ENCODE assay signal across 1 cellular context in the genomic region with DNA sequence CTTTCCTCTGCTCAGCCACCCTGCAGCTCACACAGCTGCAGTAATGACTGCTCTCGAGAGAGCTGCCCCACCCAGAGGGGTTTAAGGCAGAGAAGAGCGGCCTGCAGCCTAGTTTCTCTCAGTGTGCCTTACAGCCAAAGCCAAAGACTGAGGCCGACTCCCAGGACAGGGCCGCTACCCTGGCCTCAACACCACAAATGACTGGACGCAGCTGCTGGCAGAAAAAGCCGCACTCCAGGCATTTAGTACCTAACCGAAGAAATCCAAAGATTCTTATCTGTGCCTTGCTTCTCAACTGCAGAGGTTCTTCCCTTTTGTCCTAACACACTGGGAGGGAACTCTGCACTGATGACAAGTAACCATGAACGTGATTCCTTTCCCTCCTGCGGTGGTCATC.
TF ChIP-seq lines count a peak whose summit lies in the region.

No MANE protein-coding gene starts in this region.

TF ChIP-seq in HepG2, 621 proteins besides CTCF, POLR2A, EP300 and RAD21 (continued from another document):
- TF ChIP-seq, protein P1, sequence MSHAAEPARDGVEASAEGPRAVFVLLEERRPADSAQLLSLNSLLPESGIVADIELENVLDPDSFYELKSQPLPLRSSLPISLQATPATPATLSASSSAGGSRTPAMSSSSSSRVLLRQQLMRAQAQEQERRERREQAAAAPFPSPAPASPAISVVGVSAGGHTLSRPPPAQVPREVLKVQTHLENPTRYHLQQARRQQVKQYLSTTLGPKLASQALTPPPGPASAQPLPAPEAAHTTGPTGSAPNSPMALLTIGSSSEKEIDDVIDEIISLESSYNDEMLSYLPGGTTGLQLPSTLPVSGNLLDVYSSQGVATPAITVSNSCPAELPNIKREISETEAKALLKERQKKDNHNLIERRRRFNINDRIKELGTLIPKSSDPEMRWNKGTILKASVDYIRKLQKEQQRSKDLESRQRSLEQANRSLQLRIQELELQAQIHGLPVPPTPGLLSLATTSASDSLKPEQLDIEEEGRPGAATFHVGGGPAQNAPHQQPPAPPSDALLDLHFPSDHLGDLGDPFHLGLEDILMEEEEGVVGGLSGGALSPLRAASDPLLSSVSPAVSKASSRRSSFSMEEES (CRISPR knock-in tag; IDR thresholded peaks at IDR 0.05) = no peak
- TF ChIP-seq, protein P2, sequence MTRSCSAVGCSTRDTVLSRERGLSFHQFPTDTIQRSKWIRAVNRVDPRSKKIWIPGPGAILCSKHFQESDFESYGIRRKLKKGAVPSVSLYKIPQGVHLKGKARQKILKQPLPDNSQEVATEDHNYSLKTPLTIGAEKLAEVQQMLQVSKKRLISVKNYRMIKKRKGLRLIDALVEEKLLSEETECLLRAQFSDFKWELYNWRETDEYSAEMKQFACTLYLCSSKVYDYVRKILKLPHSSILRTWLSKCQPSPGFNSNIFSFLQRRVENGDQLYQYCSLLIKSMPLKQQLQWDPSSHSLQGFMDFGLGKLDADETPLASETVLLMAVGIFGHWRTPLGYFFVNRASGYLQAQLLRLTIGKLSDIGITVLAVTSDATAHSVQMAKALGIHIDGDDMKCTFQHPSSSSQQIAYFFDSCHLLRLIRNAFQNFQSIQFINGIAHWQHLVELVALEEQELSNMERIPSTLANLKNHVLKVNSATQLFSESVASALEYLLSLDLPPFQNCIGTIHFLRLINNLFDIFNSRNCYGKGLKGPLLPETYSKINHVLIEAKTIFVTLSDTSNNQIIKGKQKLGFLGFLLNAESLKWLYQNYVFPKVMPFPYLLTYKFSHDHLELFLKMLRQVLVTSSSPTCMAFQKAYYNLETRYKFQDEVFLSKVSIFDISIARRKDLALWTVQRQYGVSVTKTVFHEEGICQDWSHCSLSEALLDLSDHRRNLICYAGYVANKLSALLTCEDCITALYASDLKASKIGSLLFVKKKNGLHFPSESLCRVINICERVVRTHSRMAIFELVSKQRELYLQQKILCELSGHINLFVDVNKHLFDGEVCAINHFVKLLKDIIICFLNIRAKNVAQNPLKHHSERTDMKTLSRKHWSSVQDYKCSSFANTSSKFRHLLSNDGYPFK (CRISPR knock-in tag; IDR thresholded peaks at IDR 0.05; ENCODE audit: borderline replicate concordance) = 0 out of 2 replicates have a peak, but pooled peaks have one; percentile 24
- TF ChIP-seq ZNF274 (CRISPR knock-in tag; IDR thresholded peaks at IDR 0.05) (peak; percentile 59; the same call in 1 of the 2 replicates), ZNF747 (CRISPR knock-in tag; IDR thresholded peaks at IDR 0.05; ENCODE audit: borderline replicate concordance) (0 out of 2 replicates have a peak, but pooled peaks have one; percentile 22), ZBTB1 (CRISPR knock-in tag; IDR thresholded peaks at IDR 0.05; ENCODE audit: borderline replicate concordance) (no peak), ZNF543 (CRISPR knock-in tag; IDR thresholded peaks at IDR 0.05) (no peak), ZNF235 (CRISPR knock-in tag; IDR thresholded peaks at IDR 0.05; ENCODE audit: borderline replicate concordance) (no peak), ARID2 (CRISPR knock-in tag; IDR thresholded peaks at IDR 0.05; ENCODE audit: borderline replicate concordance) (no peak), KLF9 (CRISPR knock-in tag; IDR thresholded peaks at IDR 0.05; ENCODE audit: low read depth) (no peak), GFI1 (CRISPR knock-in tag; IDR thresholded peaks at IDR 0.05; ENCODE audit: borderline replicate concordance) (0 out of 2 replicates have a peak, but pooled peaks have one; percentile 14), SOX5 (CRISPR knock-in tag; IDR thresholded peaks at IDR 0.05; ENCODE audit: borderline replicate concordance) (no peak), ZFX (CRISPR knock-in tag; IDR thresholded peaks at IDR 0.05; ENCODE audit: low read depth) (no peak; the same call in 1 of the 2 replicates), ZNF547 (CRISPR knock-in tag; IDR thresholded peaks at IDR 0.05) (peak; percentile 64; the same call in 1 of the 2 replicates), ZNF572 (CRISPR knock-in tag; IDR thresholded peaks at IDR 0.05) (no peak), SAFB2 (CRISPR knock-in tag; IDR thresholded peaks at IDR 0.05; ENCODE audit: borderline replicate concordance, low read depth) (no peak), ZBTB42 (CRISPR knock-in tag; IDR thresholded peaks at IDR 0.05) (no peak), ZNF772 (CRISPR knock-in tag; IDR thresholded peaks at IDR 0.05) (peak; percentile 32; the same call in 1 of the 2 replicates), HIVEP1 (CRISPR knock-in tag; IDR thresholded peaks at IDR 0.05) (no peak), HNF4A (CRISPR knock-in tag; IDR thresholded peaks at IDR 0.05) (peak; percentile 5; the same call in 1 of the 2 replicates), IKZF4 (CRISPR knock-in tag; IDR thresholded peaks at IDR 0.05; ENCODE audit: borderline replicate concordance, low read depth, not compliant biosample characterization) (no peak), BRCA1 (CRISPR knock-in tag; IDR thresholded peaks at IDR 0.05) (no peak), NONO (IDR thresholded peaks at IDR 0.05) (no peak), NONO (CRISPR knock-in tag; conservative IDR thresholded peaks at IDR 0.05) (no peak), MED1 (CRISPR knock-in tag; IDR thresholded peaks at IDR 0.05) (no peak)
- TF ChIP-seq, protein P3, sequence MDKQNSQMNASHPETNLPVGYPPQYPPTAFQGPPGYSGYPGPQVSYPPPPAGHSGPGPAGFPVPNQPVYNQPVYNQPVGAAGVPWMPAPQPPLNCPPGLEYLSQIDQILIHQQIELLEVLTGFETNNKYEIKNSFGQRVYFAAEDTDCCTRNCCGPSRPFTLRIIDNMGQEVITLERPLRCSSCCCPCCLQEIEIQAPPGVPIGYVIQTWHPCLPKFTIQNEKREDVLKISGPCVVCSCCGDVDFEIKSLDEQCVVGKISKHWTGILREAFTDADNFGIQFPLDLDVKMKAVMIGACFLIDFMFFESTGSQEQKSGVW (CRISPR knock-in tag; IDR thresholded peaks at IDR 0.05; ENCODE audit: borderline replicate concordance) = no peak
- TF ChIP-seq, protein P4, sequence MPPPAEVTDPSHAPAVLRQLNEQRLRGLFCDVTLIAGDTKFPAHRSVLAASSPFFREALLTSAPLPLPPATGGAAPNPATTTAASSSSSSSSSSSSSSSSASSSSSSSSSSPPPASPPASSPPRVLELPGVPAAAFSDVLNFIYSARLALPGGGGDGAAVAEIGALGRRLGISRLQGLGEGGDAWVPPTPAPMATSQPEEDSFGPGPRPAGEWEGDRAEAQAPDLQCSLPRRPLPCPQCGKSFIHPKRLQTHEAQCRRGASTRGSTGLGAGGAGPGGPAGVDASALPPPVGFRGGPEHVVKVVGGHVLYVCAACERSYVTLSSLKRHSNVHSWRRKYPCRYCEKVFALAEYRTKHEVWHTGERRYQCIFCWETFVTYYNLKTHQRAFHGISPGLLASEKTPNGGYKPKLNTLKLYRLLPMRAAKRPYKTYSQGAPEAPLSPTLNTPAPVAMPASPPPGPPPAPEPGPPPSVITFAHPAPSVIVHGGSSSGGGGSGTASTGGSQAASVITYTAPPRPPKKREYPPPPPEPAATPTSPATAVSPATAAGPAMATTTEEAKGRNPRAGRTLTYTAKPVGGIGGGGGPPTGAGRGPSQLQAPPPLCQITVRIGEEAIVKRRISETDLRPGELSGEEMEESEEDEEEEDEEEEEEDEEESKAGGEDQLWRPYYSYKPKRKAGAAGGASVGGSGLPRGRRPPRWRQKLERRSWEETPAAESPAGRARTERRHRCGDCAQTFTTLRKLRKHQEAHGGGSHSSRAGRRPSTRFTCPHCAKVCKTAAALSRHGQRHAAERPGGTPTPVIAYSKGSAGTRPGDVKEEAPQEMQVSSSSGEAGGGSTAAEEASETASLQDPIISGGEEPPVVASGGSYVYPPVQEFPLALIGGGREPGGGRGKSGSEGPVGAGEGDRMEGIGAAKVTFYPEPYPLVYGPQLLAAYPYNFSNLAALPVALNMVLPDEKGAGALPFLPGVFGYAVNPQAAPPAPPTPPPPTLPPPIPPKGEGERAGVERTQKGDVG (CRISPR knock-in tag; IDR thresholded peaks at IDR 0.05; ENCODE audit: borderline replicate concordance) = 0 out of 2 replicates have a peak, but pooled peaks have one; percentile 18
- TF ChIP-seq, protein P5, sequence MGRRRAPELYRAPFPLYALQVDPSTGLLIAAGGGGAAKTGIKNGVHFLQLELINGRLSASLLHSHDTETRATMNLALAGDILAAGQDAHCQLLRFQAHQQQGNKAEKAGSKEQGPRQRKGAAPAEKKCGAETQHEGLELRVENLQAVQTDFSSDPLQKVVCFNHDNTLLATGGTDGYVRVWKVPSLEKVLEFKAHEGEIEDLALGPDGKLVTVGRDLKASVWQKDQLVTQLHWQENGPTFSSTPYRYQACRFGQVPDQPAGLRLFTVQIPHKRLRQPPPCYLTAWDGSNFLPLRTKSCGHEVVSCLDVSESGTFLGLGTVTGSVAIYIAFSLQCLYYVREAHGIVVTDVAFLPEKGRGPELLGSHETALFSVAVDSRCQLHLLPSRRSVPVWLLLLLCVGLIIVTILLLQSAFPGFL (CRISPR knock-in tag; IDR thresholded peaks at IDR 0.05) = no peak
- TF ChIP-seq, protein P6, sequence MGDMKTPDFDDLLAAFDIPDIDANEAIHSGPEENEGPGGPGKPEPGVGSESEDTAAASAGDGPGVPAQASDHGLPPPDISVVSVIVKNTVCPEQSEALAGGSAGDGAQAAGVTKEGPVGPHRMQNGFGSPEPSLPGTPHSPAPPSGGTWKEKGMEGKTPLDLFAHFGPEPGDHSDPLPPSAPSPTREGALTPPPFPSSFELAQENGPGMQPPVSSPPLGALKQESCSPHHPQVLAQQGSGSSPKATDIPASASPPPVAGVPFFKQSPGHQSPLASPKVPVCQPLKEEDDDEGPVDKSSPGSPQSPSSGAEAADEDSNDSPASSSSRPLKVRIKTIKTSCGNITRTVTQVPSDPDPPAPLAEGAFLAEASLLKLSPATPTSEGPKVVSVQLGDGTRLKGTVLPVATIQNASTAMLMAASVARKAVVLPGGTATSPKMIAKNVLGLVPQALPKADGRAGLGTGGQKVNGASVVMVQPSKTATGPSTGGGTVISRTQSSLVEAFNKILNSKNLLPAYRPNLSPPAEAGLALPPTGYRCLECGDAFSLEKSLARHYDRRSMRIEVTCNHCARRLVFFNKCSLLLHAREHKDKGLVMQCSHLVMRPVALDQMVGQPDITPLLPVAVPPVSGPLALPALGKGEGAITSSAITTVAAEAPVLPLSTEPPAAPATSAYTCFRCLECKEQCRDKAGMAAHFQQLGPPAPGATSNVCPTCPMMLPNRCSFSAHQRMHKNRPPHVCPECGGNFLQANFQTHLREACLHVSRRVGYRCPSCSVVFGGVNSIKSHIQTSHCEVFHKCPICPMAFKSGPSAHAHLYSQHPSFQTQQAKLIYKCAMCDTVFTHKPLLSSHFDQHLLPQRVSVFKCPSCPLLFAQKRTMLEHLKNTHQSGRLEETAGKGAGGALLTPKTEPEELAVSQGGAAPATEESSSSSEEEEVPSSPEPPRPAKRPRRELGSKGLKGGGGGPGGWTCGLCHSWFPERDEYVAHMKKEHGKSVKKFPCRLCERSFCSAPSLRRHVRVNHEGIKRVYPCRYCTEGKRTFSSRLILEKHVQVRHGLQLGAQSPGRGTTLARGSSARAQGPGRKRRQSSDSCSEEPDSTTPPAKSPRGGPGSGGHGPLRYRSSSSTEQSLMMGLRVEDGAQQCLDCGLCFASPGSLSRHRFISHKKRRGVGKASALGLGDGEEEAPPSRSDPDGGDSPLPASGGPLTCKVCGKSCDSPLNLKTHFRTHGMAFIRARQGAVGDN (CRISPR knock-in tag; IDR thresholded peaks at IDR 0.05) = peak; percentile 67; the same call in 1 of the 2 replicates
- TF ChIP-seq, protein P7, sequence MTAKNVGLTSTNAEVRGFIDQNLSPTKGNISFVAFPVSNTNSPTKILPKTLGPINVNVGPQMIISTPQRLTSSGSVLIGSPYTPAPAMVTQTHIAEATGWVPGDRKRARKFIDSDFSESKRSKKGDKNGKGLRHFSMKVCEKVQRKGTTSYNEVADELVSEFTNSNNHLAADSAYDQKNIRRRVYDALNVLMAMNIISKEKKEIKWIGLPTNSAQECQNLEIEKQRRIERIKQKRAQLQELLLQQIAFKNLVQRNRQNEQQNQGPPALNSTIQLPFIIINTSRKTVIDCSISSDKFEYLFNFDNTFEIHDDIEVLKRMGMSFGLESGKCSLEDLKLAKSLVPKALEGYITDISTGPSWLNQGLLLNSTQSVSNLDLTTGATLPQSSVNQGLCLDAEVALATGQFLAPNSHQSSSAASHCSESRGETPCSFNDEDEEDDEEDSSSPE (CRISPR knock-in tag; IDR thresholded peaks at IDR 0.05) = 0 out of 2 replicates have a peak, but pooled peaks have one; percentile 14
- TF ChIP-seq, protein P8, sequence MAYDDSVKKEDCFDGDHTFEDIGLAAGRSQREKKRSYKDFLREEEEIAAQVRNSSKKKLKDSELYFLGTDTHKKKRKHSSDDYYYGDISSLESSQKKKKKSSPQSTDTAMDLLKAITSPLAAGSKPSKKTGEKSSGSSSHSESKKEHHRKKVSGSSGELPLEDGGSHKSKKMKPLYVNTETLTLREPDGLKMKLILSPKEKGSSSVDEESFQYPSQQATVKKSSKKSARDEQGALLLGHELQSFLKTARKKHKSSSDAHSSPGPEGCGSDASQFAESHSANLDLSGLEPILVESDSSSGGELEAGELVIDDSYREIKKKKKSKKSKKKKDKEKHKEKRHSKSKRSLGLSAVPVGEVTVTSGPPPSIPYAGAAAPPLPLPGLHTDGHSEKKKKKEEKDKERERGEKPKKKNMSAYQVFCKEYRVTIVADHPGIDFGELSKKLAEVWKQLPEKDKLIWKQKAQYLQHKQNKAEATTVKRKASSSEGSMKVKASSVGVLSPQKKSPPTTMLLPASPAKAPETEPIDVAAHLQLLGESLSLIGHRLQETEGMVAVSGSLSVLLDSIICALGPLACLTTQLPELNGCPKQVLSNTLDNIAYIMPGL (CRISPR knock-in tag; IDR thresholded peaks at IDR 0.05; ENCODE audit: borderline replicate concordance in 1 of 2, low read depth in 1 of 2) = peak in 1 of 2 experiments; percentile 55; a peak in 1 of 4 replicates
- TF ChIP-seq, protein P9, sequence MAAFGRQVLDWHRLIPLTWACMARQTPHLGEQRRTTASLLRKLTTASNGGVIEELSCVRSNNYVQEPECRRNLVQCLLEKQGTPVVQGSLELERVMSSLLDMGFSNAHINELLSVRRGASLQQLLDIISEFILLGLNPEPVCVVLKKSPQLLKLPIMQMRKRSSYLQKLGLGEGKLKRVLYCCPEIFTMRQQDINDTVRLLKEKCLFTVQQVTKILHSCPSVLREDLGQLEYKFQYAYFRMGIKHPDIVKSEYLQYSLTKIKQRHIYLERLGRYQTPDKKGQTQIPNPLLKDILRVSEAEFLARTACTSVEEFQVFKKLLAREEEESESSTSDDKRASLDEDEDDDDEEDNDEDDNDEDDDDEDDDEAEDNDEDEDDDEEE (CRISPR knock-in tag; IDR thresholded peaks at IDR 0.05) = 0 out of 2 replicates have a peak, but pooled peaks have one; percentile 23
